27 cellular contexts compared by ENCODE assay signal in the genomic region with DNA sequence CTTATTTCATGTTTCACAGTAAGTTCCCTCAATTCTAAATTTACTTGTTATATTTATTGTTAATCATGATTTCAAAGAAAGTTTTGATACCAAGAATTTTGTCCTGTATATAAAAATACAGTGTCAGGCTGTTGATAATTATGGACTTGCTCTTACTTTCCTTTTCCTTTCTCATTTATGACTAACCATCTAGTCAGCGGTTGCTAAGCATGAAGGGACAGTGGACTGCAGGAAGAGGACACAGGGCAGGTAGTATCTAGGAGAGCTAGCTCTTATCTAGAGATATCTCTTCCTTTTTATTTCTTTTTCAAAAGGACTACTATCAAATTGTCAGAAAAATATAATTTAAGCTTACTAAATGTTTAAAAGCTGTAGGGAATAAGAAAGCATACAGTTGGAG. TPM values are rescaled to one million over a fixed set of nuclear protein-coding genes. Genes with fewer than 3 reads are reported as not detected.
DNase-seq lines count a peak whose midpoint lies in the region; ATAC-seq and TF ChIP-seq lines count a peak whose summit lies in the region.
"Had no signal": no experiment of that assay in that cellular context is flagged by ENCODE, and none has a peak within 500 bp of the region (broad histone marks: within the 10 kb centered on the region; RNA-seq: fewer than 3 reads in every experiment).

No MANE protein-coding gene starts in this region.

- no peaks in the 10 kb centered on the region for H3K4me1 ChIP-seq in ACC112 (ENCODE audit: control insufficient read depth, insufficient read depth, low read length, unreplicated experiment)
- H3K4me1 ChIP-seq in heart right ventricle: no peaks in the 10 kb centered on the region
- H3K4me1 ChIP-seq: adrenal gland, gastroesophageal sphincter, prostate gland had no signal

- no peaks in the 10 kb centered on the region for H3K36me3 Mint-ChIP-seq in T-helper 2 cell treated with Interferon-gamma antibody and Interleukin-4, amounts not matched to agents 5 μg/mL and 100 μg/mL, for 36 hours (ENCODE audit: low read depth)
- H3K36me3 Mint-ChIP-seq: CD14-positive monocyte; memory B cell; natural killer cell treated with Interleukin-12 subunit alpha and Interleukin-12 subunit beta and Interleukin-15 and Interleukin-18, amount 100 ng/mL, for 72 hours had no signal

- H3K9me3 Mint-ChIP-seq in T-helper 2 cell treated with Interferon-gamma antibody and Interleukin-4, amounts not matched to agents 5 μg/mL and 100 μg/mL, for 36 hours: no peaks in the 10 kb centered on the region
- H3K9me3 Mint-ChIP-seq: activated T-helper 17 cell treated with anti-CD3 and anti-CD28 coated beads, Interleukin-2, amount 50 U/mL, for 72 hours; CD14-positive monocyte; memory B cell had no signal

- no peak overlapping the region for H3K27ac Mint-ChIP-seq in T-helper 2 cell treated with Interferon-gamma antibody and Interleukin-4, amounts not matched to agents 5 μg/mL and 100 μg/mL, for 36 hours
- H3K27ac Mint-ChIP-seq: activated CD8-positive, alpha-beta T cell treated with anti-CD3 and anti-CD28 coated beads, Interleukin-2, amount 10 ng/mL, durations not matched to agents 7 days and 5 days; activated T-helper 17 cell treated with anti-CD3 and anti-CD28 coated beads, Interleukin-2, amount 50 U/mL, for 72 hours; CD14-positive monocyte; memory B cell; natural killer cell treated with Interleukin-12 subunit alpha and Interleukin-12 subunit beta and Interleukin-15 and Interleukin-18, amount 100 ng/mL, for 72 hours had no signal

- no peak overlapping the region for H3K4me3 Mint-ChIP-seq in T-helper 2 cell treated with Interferon-gamma antibody and Interleukin-4, amounts not matched to agents 5 μg/mL and 100 μg/mL, for 36 hours
- H3K4me3 Mint-ChIP-seq: activated CD8-positive, alpha-beta T cell treated with anti-CD3 and anti-CD28 coated beads, Interleukin-2, amount 10 ng/mL, durations not matched to agents 7 days and 5 days; activated T-helper 17 cell treated with anti-CD3 and anti-CD28 coated beads, Interleukin-2, amount 50 U/mL, for 72 hours; CD14-positive monocyte; memory B cell; natural killer cell treated with Interleukin-12 subunit alpha and Interleukin-12 subunit beta and Interleukin-15 and Interleukin-18, amount 100 ng/mL, for 72 hours had no signal

- H3K27ac ChIP-seq in ACC112 (ENCODE audit: low read depth, low read length) (0 out of 2 replicates have a peak overlapping the region, but pooled peaks have one; percentile 21), RWPE1 (no peak overlapping the region), heart right ventricle (no peak overlapping the region)
- H3K27ac ChIP-seq: adrenal gland, gastroesophageal sphincter, PC-9, prostate gland had no signal

- WGBS in heart right ventricle, 2 donors: 86 to 93% methylated on average over 1 of the region's 1 CpG

- ATAC-seq in GM19035 (IDR thresholded peaks at IDR 0.05; ENCODE audit: unreplicated experiment) (peak; percentile 36), HG03066 (IDR thresholded peaks at IDR 0.05; ENCODE audit: low read depth, unreplicated experiment) (peak; percentile 46), heart right ventricle (no peak)
- ATAC-seq: activated CD8-positive, alpha-beta T cell treated with anti-CD3 and anti-CD28 coated beads, Interleukin-2, amount 10 ng/mL, durations not matched to agents 7 days and 5 days; activated T-helper 17 cell treated with anti-CD3 and anti-CD28 coated beads, Interleukin-2, amount 50 U/mL, for 72 hours; gastroesophageal sphincter; natural killer cell treated with Interleukin-12 subunit alpha and Interleukin-12 subunit beta and Interleukin-15 and Interleukin-18, amount 100 ng/mL, for 72 hours had no signal

- H3K4me3 ChIP-seq in ACC112 (ENCODE audit: low read depth, low read length): no peak overlapping the region
- no peak overlapping the region for H3K4me3 ChIP-seq in heart right ventricle
- H3K4me3 ChIP-seq: adrenal gland, gastroesophageal sphincter, PC-9, prostate gland had no signal

- CTCF ChIA-PET in RWPE1 (lab: Yijun Ruan, JAX): no interaction called here

- peaks cover 0 to 3% (median 0%) of the 10 kb centered on the region in 11 donors for H3K9me3 ChIP-seq in heart right ventricle
- H3K9me3 ChIP-seq: adrenal gland, gastroesophageal sphincter, prostate gland had no signal

- peak; percentile 5 for DNase-seq in RWPE1 (ENCODE audit: low spot score)
- DNase-seq in T-helper 2 cell treated with Interferon-gamma antibody and Interleukin-4, amounts not matched to agents 5 μg/mL and 100 μg/mL, for 36 hours (ENCODE audit: low spot score): no peak
- DNase-seq in heart right ventricle: no peak
- no peak for DNase-seq in NCI-H146 (lab: John Stamatoyannopoulos, UW)
- DNase-seq in SW 1271 (lab: John Stamatoyannopoulos, UW): no peak
- DNase-seq: activated CD8-positive, alpha-beta T cell treated with anti-CD3 and anti-CD28 coated beads, Interleukin-2, amount 10 ng/mL, durations not matched to agents 7 days and 5 days; adrenal gland; cerebellar nuclear complex; DND-41; GOT3; Karpas-422; NCI-H1694; NCI-H524; PC-9; stimulated activated CD4-positive, alpha-beta T cell treated with anti-CD3 and anti-CD28 coated beads, Interleukin-12 subunit alpha, Interleukin-12 subunit beta, amount 100 ng/mL, for 4 hours; stimulated activated naive CD4-positive, alpha-beta T cell; trophoblast cell had no signal

- intact Hi-C loops in heart right ventricle (cut with DNase I): no loop called here

- H3K36me3 ChIP-seq in ACC112 (ENCODE audit: insufficient read depth, low read length): no peaks in the 10 kb centered on the region
- no peaks in the 10 kb centered on the region for H3K36me3 ChIP-seq in heart right ventricle
- H3K36me3 ChIP-seq: adrenal gland, gastroesophageal sphincter, prostate gland had no signal

- H3K27me3 ChIP-seq in ACC112 (ENCODE audit: insufficient read depth, low read length) (no peaks in the 10 kb centered on the region), heart right ventricle (no peaks in the 10 kb centered on the region)
- H3K27me3 ChIP-seq: adrenal gland, gastroesophageal sphincter had no signal

- POLR2A ChIA-PET in RWPE1 (lab: Yijun Ruan, JAX; ENCODE audit: low non-redundant PET): no interaction called here

- no peaks in the 10 kb centered on the region for H3K79me2 ChIP-seq in ACC112 (ENCODE audit: control insufficient read depth, insufficient read depth, low read length, unreplicated experiment)

- H3K27me3 Mint-ChIP-seq in T-helper 2 cell treated with Interferon-gamma antibody and Interleukin-4, amounts not matched to agents 5 μg/mL and 100 μg/mL, for 36 hours (ENCODE audit: low read depth): no peaks in the 10 kb centered on the region
- H3K27me3 Mint-ChIP-seq: activated T-helper 17 cell treated with anti-CD3 and anti-CD28 coated beads, Interleukin-2, amount 50 U/mL, for 72 hours; natural killer cell treated with Interleukin-12 subunit alpha and Interleukin-12 subunit beta and Interleukin-15 and Interleukin-18, amount 100 ng/mL, for 72 hours had no signal

- peak overlapping the region; percentile 12 for H2AFZ ChIP-seq in ACC112 (ENCODE audit: low read length, unreplicated experiment)
- H2AFZ ChIP-seq: PC-9 had no signal

- TF ChIP-seq CTCF in RWPE1 (conservative IDR thresholded peaks at IDR 0.05; ENCODE audit: low read depth) (no peak), heart right ventricle (IDR thresholded peaks at IDR 0.05) (no peak)

- H3K4me1 Mint-ChIP-seq in T-helper 2 cell treated with Interferon-gamma antibody and Interleukin-4, amounts not matched to agents 5 μg/mL and 100 μg/mL, for 36 hours (ENCODE audit: low read depth): no peaks in the 10 kb centered on the region
- H3K4me1 Mint-ChIP-seq: activated T-helper 17 cell treated with anti-CD3 and anti-CD28 coated beads, Interleukin-2, amount 50 U/mL, for 72 hours; CD14-positive monocyte; memory B cell had no signal

RNA-seq across cellular contexts. Expression of a gene that starts 1.6 kb away (rescaled TPM):
- total RNA-seq in heart right ventricle: not detected
- not detected for polyA plus RNA-seq in heart right ventricle
- total RNA-seq: activated CD8-positive, alpha-beta T cell treated with anti-CD3 and anti-CD28 coated beads, Interleukin-2, amount 10 ng/mL, durations not matched to agents 7 days and 5 days; activated T-helper 17 cell treated with anti-CD3 and anti-CD28 coated beads, Interleukin-2, amount 50 U/mL, for 72 hours; adrenal gland; endothelial cell of umbilical vein; gastroesophageal sphincter; natural killer cell treated with Interleukin-12 subunit alpha and Interleukin-12 subunit beta and Interleukin-15 and Interleukin-18, amount 100 ng/mL, for 72 hours; PC-9; prostate gland had no signal
- polyA plus RNA-seq: adrenal gland, CD14-positive monocyte, endothelial cell of umbilical vein had no signal

RNA-seq across cellular contexts. Expression of a gene that starts 16.4 kb away (rescaled TPM):
- total RNA-seq in heart right ventricle: not detected
- polyA plus RNA-seq in heart right ventricle: not detected
- total RNA-seq: activated CD8-positive, alpha-beta T cell treated with anti-CD3 and anti-CD28 coated beads, Interleukin-2, amount 10 ng/mL, durations not matched to agents 7 days and 5 days; activated T-helper 17 cell treated with anti-CD3 and anti-CD28 coated beads, Interleukin-2, amount 50 U/mL, for 72 hours; endothelial cell of umbilical vein; gastroesophageal sphincter; natural killer cell treated with Interleukin-12 subunit alpha and Interleukin-12 subunit beta and Interleukin-15 and Interleukin-18, amount 100 ng/mL, for 72 hours; PC-9; prostate gland had no signal
- polyA plus RNA-seq: CD14-positive monocyte, endothelial cell of umbilical vein had no signal

RNA-seq across cellular contexts. Expression of a gene that starts 38.8 kb away (rescaled TPM):
- not detected for total RNA-seq in heart right ventricle
- not detected for polyA plus RNA-seq in heart right ventricle
- total RNA-seq: activated CD8-positive, alpha-beta T cell treated with anti-CD3 and anti-CD28 coated beads, Interleukin-2, amount 10 ng/mL, durations not matched to agents 7 days and 5 days; activated T-helper 17 cell treated with anti-CD3 and anti-CD28 coated beads, Interleukin-2, amount 50 U/mL, for 72 hours; adrenal gland; endothelial cell of umbilical vein; gastroesophageal sphincter; natural killer cell treated with Interleukin-12 subunit alpha and Interleukin-12 subunit beta and Interleukin-15 and Interleukin-18, amount 100 ng/mL, for 72 hours; PC-9; prostate gland had no signal
- polyA plus RNA-seq: adrenal gland, CD14-positive monocyte, endothelial cell of umbilical vein had no signal

Comparison
In these comparisons a context has a peak if more than half of its experiments do, and no peak if none do; other contexts are left out.
1. ATAC-seq: peak in GM19035 (single experiment) and HG03066 (single experiment); none in heart right ventricle (0 of 8).